Comparison of ENCODE assay signal across 9 cellular contexts in the genomic region with DNA sequence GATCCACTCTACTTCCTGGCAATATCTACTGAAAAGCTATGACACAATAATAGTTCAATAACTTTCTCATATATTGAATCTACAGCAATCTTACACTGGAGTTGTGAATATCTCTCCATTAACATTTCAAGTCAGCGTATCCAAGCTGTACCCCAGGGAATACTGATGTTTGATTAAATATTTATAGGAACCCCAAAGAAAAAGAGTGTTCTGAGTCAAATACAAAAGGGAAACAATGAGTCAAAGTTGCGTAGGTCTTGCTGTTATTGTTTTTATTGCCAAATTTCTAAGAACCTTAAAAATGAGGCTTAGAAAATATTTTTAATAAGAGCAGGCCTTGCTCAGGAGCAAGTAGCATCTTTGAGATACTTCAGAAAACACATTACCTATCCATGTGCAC.
"Had no signal": no experiment of that assay in that cellular context is flagged by ENCODE, and none has a peak within 500 bp of the region (broad histone marks: within the 10 kb centered on the region; RNA-seq: fewer than 3 reads in every experiment).

No MANE protein-coding gene starts in this region.

- H3K4me3 ChIP-seq: GM23248, HAP-1 had no signal

- H3K27ac ChIP-seq: GM23248, HL-60, KMS-11 had no signal

- H2AFZ ChIP-seq: GM23248 had no signal

- H3K4me2 ChIP-seq: KMS-11 had no signal

- H3K9ac ChIP-seq: GM23248, KMS-11 had no signal

- H3K4me3 Mint-ChIP-seq: IgD-negative memory B cell had no signal

- FAIRE-seq: HepG2 had no signal

- H3K4me1 Mint-ChIP-seq: IgD-negative memory B cell had no signal

- H3K27me3 Mint-ChIP-seq: IgD-negative memory B cell had no signal

- H3K36me3 ChIP-seq: HAP-1 had no signal

- H3K36me3 Mint-ChIP-seq: IgD-negative memory B cell had no signal

- H3K4me1 ChIP-seq: HAP-1 had no signal

- DNase-seq: GM23248, GOT3, H7, KBM-7 had no signal

- ATAC-seq: HepG2 had no signal

- H3K27ac Mint-ChIP-seq: IgD-negative memory B cell had no signal

- H3K9me3 ChIP-seq: HAP-1 had no signal
